ENCODE assay signal across 32 cellular contexts in the genomic region with DNA sequence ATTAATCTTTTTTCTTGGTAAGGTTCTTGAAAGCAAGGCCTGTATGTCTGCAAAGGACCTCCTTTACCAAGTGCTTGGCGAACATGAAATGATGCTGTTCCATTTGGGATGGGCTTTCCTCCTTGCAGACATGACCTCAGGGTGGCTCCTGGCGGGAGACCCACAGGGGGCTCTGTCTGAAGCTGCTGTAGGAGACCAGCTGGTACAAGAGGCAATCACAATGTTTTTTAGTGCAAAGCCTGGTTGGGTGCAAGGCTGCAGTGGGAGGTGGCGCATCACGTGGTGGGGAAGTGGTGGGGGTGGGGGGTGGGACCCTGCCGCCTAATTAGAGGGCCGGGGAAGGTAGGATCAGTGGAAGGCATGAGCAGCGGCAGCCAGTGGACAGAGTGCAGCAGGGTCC. TPM values are rescaled to one million over a fixed set of nuclear protein-coding genes. Genes with fewer than 3 reads are reported as not detected.
A peak's percentile ranks its signal among the peaks of the same experiment; 100 is the strongest.
DNase-seq lines count a peak whose midpoint lies in the region; ATAC-seq and TF ChIP-seq lines count a peak whose summit lies in the region.
"Had no signal": no experiment of that assay in that cellular context is flagged by ENCODE, and none has a peak within 500 bp of the region (broad histone marks: within the 10 kb centered on the region; RNA-seq: fewer than 3 reads in every experiment).

No MANE protein-coding gene starts in this region.

- H3K9me3 Mint-ChIP-seq in endothelial cell (ENCODE audit: unreplicated experiment): no peaks in the 10 kb centered on the region
- no peaks in the 10 kb centered on the region for H3K9me3 Mint-ChIP-seq in natural killer cell treated with Interleukin-12 subunit alpha and Interleukin-12 subunit beta and Interleukin-15 and Interleukin-18, amount 100 ng/mL, for 72 hours
- H3K9me3 Mint-ChIP-seq: activated CD4-positive, alpha-beta memory T cell treated with anti-CD3 and anti-CD28 coated beads, Interleukin-2, amount 10 ng/mL, durations not matched to agents 7 days and 5 days; central memory CD8-positive, alpha-beta T cell; dendritic cell treated with granulocyte-macrophage colony-stimulating factor and Interleukin-4, amounts not matched to agents 40 ng/mL and 50 ng/mL, for 4 days; T-helper 2 cell treated with Interferon-gamma antibody and Interleukin-4, amounts not matched to agents 5 μg/mL and 100 μg/mL, for 36 hours had no signal

- H3K9me3 ChIP-seq in HUES48 (ENCODE audit: control insufficient read depth, insufficient read depth, low read length): no peaks in the 10 kb centered on the region
- H3K9me3 ChIP-seq in mucosa of descending colon: no peaks in the 10 kb centered on the region
- H3K9me3 ChIP-seq: A549, body of pancreas, esophagus squamous epithelium, heart right ventricle, left lung, tibial nerve had no signal

- H3K4me1 Mint-ChIP-seq in endothelial cell (ENCODE audit: unreplicated experiment): peaks cover 19% of the 10 kb centered on the region
- peaks cover 34 to 49% of the 10 kb centered on the region in 2 donors for H3K4me1 Mint-ChIP-seq in natural killer cell treated with Interleukin-12 subunit alpha and Interleukin-12 subunit beta and Interleukin-15 and Interleukin-18, amount 100 ng/mL, for 72 hours (ENCODE audit: low read depth in 2 of 2)

- no peak overlapping the region for H3K4me3 Mint-ChIP-seq in endothelial cell (ENCODE audit: unreplicated experiment)
- H3K4me3 Mint-ChIP-seq in natural killer cell treated with Interleukin-12 subunit alpha and Interleukin-12 subunit beta and Interleukin-15 and Interleukin-18, amount 100 ng/mL, for 72 hours: peak overlapping the region; percentile 66
- H3K4me3 Mint-ChIP-seq: activated CD4-positive, alpha-beta memory T cell treated with anti-CD3 and anti-CD28 coated beads, Interleukin-2, amount 10 ng/mL, durations not matched to agents 7 days and 5 days; CD4-positive, alpha-beta memory T cell; central memory CD8-positive, alpha-beta T cell; dendritic cell treated with granulocyte-macrophage colony-stimulating factor and Interleukin-4, amounts not matched to agents 40 ng/mL and 50 ng/mL, for 4 days; T-helper 2 cell treated with Interferon-gamma antibody and Interleukin-4, amounts not matched to agents 5 μg/mL and 100 μg/mL, for 36 hours had no signal

- H3K36me3 ChIP-seq in HUES48 (ENCODE audit: control insufficient read depth, insufficient read depth, low read length) (no peaks in the 10 kb centered on the region), mucosa of descending colon (ENCODE audit: low read depth) (no peaks in the 10 kb centered on the region)
- H3K36me3 ChIP-seq: esophagus squamous epithelium, heart right ventricle, left lung, tibial nerve had no signal

- no peak overlapping the region for H3K27ac ChIP-seq in HUES48 (ENCODE audit: low read depth, low read length)
- H3K27ac ChIP-seq: A549, body of pancreas, esophagus squamous epithelium, foreskin keratinocyte, left lung, tibial nerve had no signal

- intact Hi-C loops in mucosa of descending colon (cut with DNase I, micrococcal nuclease): loop anchor here (5.0 kb wide), 1 partner anchor 297 kb away; no protein-coding TSS in a partner anchor

- peaks cover 3% of the 10 kb centered on the region for H3K36me3 Mint-ChIP-seq in endothelial cell (ENCODE audit: low read depth, unreplicated experiment)
- H3K36me3 Mint-ChIP-seq in natural killer cell treated with Interleukin-12 subunit alpha and Interleukin-12 subunit beta and Interleukin-15 and Interleukin-18, amount 100 ng/mL, for 72 hours: no peaks in the 10 kb centered on the region
- H3K36me3 Mint-ChIP-seq: CD4-positive, alpha-beta memory T cell had no signal

- no peak for ATAC-seq in natural killer cell treated with Interleukin-12 subunit alpha and Interleukin-12 subunit beta and Interleukin-15 and Interleukin-18, amount 100 ng/mL, for 72 hours
- ATAC-seq in mucosa of descending colon: no peak
- ATAC-seq: body of pancreas, Right ventricle myocardium inferior had no signal

- DNase-seq in NCI-H82 (lab: John Stamatoyannopoulos, UW) (peak; percentile 50), NCI-H82 treated with DMSO at 0.1 percent for 48 hours (lab: John Stamatoyannopoulos, UW; ENCODE audit: unreplicated experiment) (no peak), endothelial cell (ENCODE audit: low spot score) (peak; percentile 16), GM19240 (ENCODE audit: insufficient read length, low spot score) (no peak), mucosa of descending colon (no peak), NCI-H345 (lab: John Stamatoyannopoulos, UW) (no peak)
- DNase-seq in natural killer cell treated with Interleukin-12 subunit alpha and Interleukin-12 subunit beta and Interleukin-15 and Interleukin-18, amount 100 ng/mL, for 72 hours (ENCODE audit: low spot score): no peak
- DNase-seq: activated CD4-positive, alpha-beta memory T cell treated with anti-CD3 and anti-CD28 coated beads, Interleukin-2, amount 10 ng/mL, durations not matched to agents 7 days and 5 days; activated CD8-positive, alpha-beta memory T cell treated with anti-CD3 and anti-CD28 coated beads, Interleukin-2, amount 50 U/mL, for 4 hours; activated naive CD4-positive, alpha-beta T cell treated with anti-CD3 and anti-CD28 coated beads, Interleukin-2, amount 50 U/mL, for 16 hours; AML-193; body of pancreas; CD4-positive, alpha-beta memory T cell; DND-41; esophagus squamous epithelium; foreskin keratinocyte; heart right ventricle; KG1; mesenchymal stem cell; NCI-H1092 treated with DMSO at 0.1 percent for 48 hours; NCI-H2029 treated with DMSO at 0.1 percent for 48 hours; nucleus accumbens; stimulated activated CD4-positive, alpha-beta T cell treated with anti-CD3 and anti-CD28 coated beads, Interleukin-4, amount 100 ng/mL, for 24 hours had no signal

- H3K4me3 ChIP-seq in HUES48 (ENCODE audit: low read depth, low read length) (peak overlapping the region; percentile 45), mucosa of descending colon (no peak overlapping the region)
- H3K4me3 ChIP-seq: A549, body of pancreas, esophagus squamous epithelium, heart right ventricle, left lung, tibial nerve had no signal

- peaks cover 6% of the 10 kb centered on the region for H3K27me3 Mint-ChIP-seq in endothelial cell (ENCODE audit: unreplicated experiment)
- H3K27me3 Mint-ChIP-seq in natural killer cell treated with Interleukin-12 subunit alpha and Interleukin-12 subunit beta and Interleukin-15 and Interleukin-18, amount 100 ng/mL, for 72 hours: no peaks in the 10 kb centered on the region
- H3K27me3 Mint-ChIP-seq: CD4-positive, alpha-beta memory T cell; central memory CD8-positive, alpha-beta T cell had no signal

- no peak overlapping the region for H3K9ac ChIP-seq in HUES48 (ENCODE audit: low read depth, low read length)

- H3K27me3 ChIP-seq in HUES48 (ENCODE audit: control insufficient read depth, insufficient read depth, low read length): no peaks in the 10 kb centered on the region
- H3K27me3 ChIP-seq: body of pancreas, esophagus squamous epithelium, heart right ventricle, left lung, tibial nerve had no signal

- H3K4me1 ChIP-seq in HUES48 (ENCODE audit: control insufficient read depth, insufficient read depth, low read length) (peaks cover 8% of the 10 kb centered on the region; the same call in 1 of the 2 replicates), mucosa of descending colon (ENCODE audit: low read depth) (no peaks in the 10 kb centered on the region)
- H3K4me1 ChIP-seq: A549, foreskin keratinocyte had no signal

- H3K27ac Mint-ChIP-seq in endothelial cell (ENCODE audit: unreplicated experiment): no peak overlapping the region
- no peak overlapping the region for H3K27ac Mint-ChIP-seq in natural killer cell treated with Interleukin-12 subunit alpha and Interleukin-12 subunit beta and Interleukin-15 and Interleukin-18, amount 100 ng/mL, for 72 hours
- H3K27ac Mint-ChIP-seq: activated CD4-positive, alpha-beta memory T cell treated with anti-CD3 and anti-CD28 coated beads, Interleukin-2, amount 10 ng/mL, durations not matched to agents 7 days and 5 days; progenitor cell of endocrine pancreas; T-helper 2 cell treated with Interferon-gamma antibody and Interleukin-4, amounts not matched to agents 5 μg/mL and 100 μg/mL, for 36 hours had no signal

- TF ChIP-seq CTCF in endothelial cell (IDR thresholded peaks at IDR 0.05; ENCODE audit: unreplicated experiment) (no peak), mucosa of descending colon (IDR thresholded peaks at IDR 0.05) (no peak)

RNA-seq across cellular contexts. Expression of a gene that starts 9.2 kb away (rescaled TPM):
- total RNA-seq in endothelial cell (ENCODE audit: unreplicated experiment) (6.3 TPM), mucosa of descending colon (1 to 10 TPM; 3.5 to 5.5 (median 4.8) TPM)
- 1 to 10 TPM in 1 of 2 donors, under 1 TPM in 1; 0.83 to 5.4 TPM for total RNA-seq in natural killer cell treated with Interleukin-12 subunit alpha and Interleukin-12 subunit beta and Interleukin-15 and Interleukin-18, amount 100 ng/mL, for 72 hours

Comparison
In these comparisons a context has a peak if more than half of its experiments do, and no peak if none do; other contexts are left out.
1. DNase-seq: peak in NCI-H82 (single experiment) and endothelial cell (single experiment); none in NCI-H82 treated with DMSO at 0.1 percent for 48 hours (single experiment), natural killer cell treated with Interleukin-12 subunit alpha and Interleukin-12 subunit beta and Interleukin-15 and Interleukin-18, amount 100 ng/mL, for 72 hours (single experiment), GM19240 (single experiment), mucosa of descending colon (0 of 3) and NCI-H345 (single experiment).